Comparison of ENCODE assay signal across 13 cellular contexts in genomic region chr4:77092832-77093800, GRCh38. TPM values are rescaled to one million over a fixed set of nuclear protein-coding genes. Genes with fewer than 3 reads are reported as not detected.
DNase-seq lines count a peak whose midpoint lies in the region; ATAC-seq and TF ChIP-seq lines count a peak whose summit lies in the region.
"Had no signal": no experiment of that assay in that cellular context is flagged by ENCODE, and none has a peak within 500 bp of the region (broad histone marks: within the 10 kb centered on the region; RNA-seq: fewer than 3 reads in every experiment).

No MANE protein-coding gene starts in this region.

- H3K36me3 ChIP-seq in mesendoderm (ENCODE audit: control insufficient read depth, insufficient read depth, low read length), result no peaks in the 10 kb centered on the region
- H3K36me3 ChIP-seq: Peyer's patch, thyroid gland had no signal

- H3K4me3 ChIP-seq in mesendoderm (ENCODE audit: low read length), result no peak overlapping the region
- H3K4me3 ChIP-seq: Peyer's patch, thyroid gland had no signal

- peaks cover 2% of the 10 kb centered on the region for H3K4me1 ChIP-seq in mesendoderm (ENCODE audit: control insufficient read depth, low read depth, low read length)
- H3K4me1 ChIP-seq: thyroid gland had no signal

- POLR2A ChIA-PET in MCF 10A (lab: Yijun Ruan, JAX), result interaction anchor here (0.6 to 15.2 kb wide), 14 partner anchors 7 to 109 kb away, joined by 3 to 248 read pairs (median 4); partner anchors contain the start of genes CCNG2 and CCNI

- intact Hi-C loops in MCF 10A (cut with micrococcal nuclease), result no loop called here

- ATAC-seq in HG02642 (IDR thresholded peaks at IDR 0.05; ENCODE audit: poor library complexity, unreplicated experiment) (no peak), HG03571 (IDR thresholded peaks at IDR 0.05; ENCODE audit: unreplicated experiment) (no peak), GM21390 (IDR thresholded peaks at IDR 0.05; ENCODE audit: unreplicated experiment) (no peak), HG02884 (IDR thresholded peaks at IDR 0.05; ENCODE audit: unreplicated experiment) (no peak)

- no CpG with 5 or more reads among the region's 4 CpGs for WGBS in mesendoderm (ENCODE audit: extremely low coverage, insufficient coverage, low lambda C conversion rate)

- no peaks in the 10 kb centered on the region for H3K79me1 ChIP-seq in mesendoderm (ENCODE audit: low read length)

- H4K8ac ChIP-seq in mesendoderm (ENCODE audit: low read depth, low read length), result no peak overlapping the region

- H3K18ac ChIP-seq in mesendoderm (ENCODE audit: low read length), result peak overlapping the region; percentile 22

- H3K27me3 Mint-ChIP-seq in MCF 10A (ENCODE audit: insufficient read depth, unreplicated experiment), result no peaks in the 10 kb centered on the region
- H3K27me3 Mint-ChIP-seq: activated CD4-positive, alpha-beta memory T cell treated with anti-CD3 and anti-CD28 coated beads for 36 hours had no signal

- no peaks in the 10 kb centered on the region for H3K36me3 Mint-ChIP-seq in MCF 10A (ENCODE audit: insufficient read depth, unreplicated experiment)
- H3K36me3 Mint-ChIP-seq: activated CD4-positive, alpha-beta memory T cell treated with anti-CD3 and anti-CD28 coated beads for 36 hours had no signal

- H3K4me1 Mint-ChIP-seq in MCF 10A (ENCODE audit: insufficient read depth, unreplicated experiment), result peaks cover 19% of the 10 kb centered on the region

- H3K79me2 ChIP-seq in mesendoderm (ENCODE audit: control insufficient read depth, insufficient read depth, low read length), result no peaks in the 10 kb centered on the region

- peak overlapping the region; percentile 94 for H3K27ac Mint-ChIP-seq in MCF 10A (ENCODE audit: low read depth, unreplicated experiment)
- H3K27ac Mint-ChIP-seq: activated CD4-positive, alpha-beta memory T cell treated with anti-CD3 and anti-CD28 coated beads for 36 hours had no signal

- H2BK120ac ChIP-seq in mesendoderm (ENCODE audit: low read depth, low read length), result no peak overlapping the region

- TF ChIP-seq CTCF in MCF 10A (IDR thresholded peaks at IDR 0.05; ENCODE audit: unreplicated experiment), result no peak

- DNase-seq in CMK (ENCODE audit: low read depth), result peak; percentile 45
- peak; percentile 72 for DNase-seq in NCI-H226
- DNase-seq in MCF 10A (ENCODE audit: unreplicated experiment), result peak; percentile 38
- DNase-seq in mesendoderm, result peak; percentile 46
- DNase-seq: activated CD4-positive, alpha-beta memory T cell treated with anti-CD3 and anti-CD28 coated beads for 36 hours; DND-41; Peyer's patch; stimulated activated CD4-positive, alpha-beta T cell treated with anti-CD3 and anti-CD28 coated beads, Interleukin-2, amount 100 ng/mL, for 48 hours; thyroid gland had no signal

- CTCF ChIA-PET in MCF 10A (lab: Yijun Ruan, JAX), result interaction anchor here (0.7 to 6.5 kb wide), 9 partner anchors 10 to 133 kb away, joined by 3 to 102 read pairs (median 3); partner anchors contain the start of gene CCNG2

- H2BK15ac ChIP-seq in mesendoderm (replicated peaks; ENCODE audit: low read depth), result no peak overlapping the region

- H2BK5ac ChIP-seq in mesendoderm (ENCODE audit: low read length), result no peak overlapping the region

- no peaks in the 10 kb centered on the region for H3K9me3 Mint-ChIP-seq in MCF 10A (ENCODE audit: unreplicated experiment)
- H3K9me3 Mint-ChIP-seq: activated CD4-positive, alpha-beta memory T cell treated with anti-CD3 and anti-CD28 coated beads for 36 hours had no signal

- no peak overlapping the region for H3K4me3 Mint-ChIP-seq in MCF 10A (ENCODE audit: unreplicated experiment)
- H3K4me3 Mint-ChIP-seq: activated CD4-positive, alpha-beta memory T cell treated with anti-CD3 and anti-CD28 coated beads for 36 hours had no signal

- no peak overlapping the region for H3K4me2 ChIP-seq in mesendoderm (ENCODE audit: low read length)

- peak overlapping the region; percentile 52 for H3K56ac ChIP-seq in mesendoderm (ENCODE audit: low read length)

- no peak overlapping the region for H3K4ac ChIP-seq in mesendoderm (ENCODE audit: low read depth, low read length)

- H4K5ac ChIP-seq in mesendoderm (ENCODE audit: low read length), result peak overlapping the region; percentile 33

- BruUV-seq in MCF 10A (replicated peaks; lab: Mats Ljungman, UMichigan), result no TSS peak

- no peak overlapping the region for H3K23ac ChIP-seq in mesendoderm (ENCODE audit: low read length)

- no peak overlapping the region for H3K27ac ChIP-seq in mesendoderm (ENCODE audit: low read depth, low read length)
- H3K27ac ChIP-seq: thyroid gland had no signal

- no peaks in the 10 kb centered on the region for H3K27me3 ChIP-seq in mesendoderm (ENCODE audit: insufficient read depth, low read length, poor library complexity)
- H3K27me3 ChIP-seq: Peyer's patch, thyroid gland had no signal

- no peak overlapping the region for H3K9ac ChIP-seq in mesendoderm (ENCODE audit: low read length)

- no peak overlapping the region for H2AK5ac ChIP-seq in mesendoderm (ENCODE audit: low read length)

RNA-seq across cellular contexts. Expression of gene CCNI, which starts 17.3 kb away (rescaled TPM):
- 297 and 368 TPM in 2 replicates for total RNA-seq in MCF 10A (2022)
- polyA plus RNA-seq in mesendoderm (2013, experiment 1 of 2), result 171 TPM
- 170 TPM for polyA plus RNA-seq in mesendoderm (2013, experiment 2 of 2)
